ENCODE assay signal across 28 cellular contexts in genomic region chr20:46312945-46313861, GRCh38. TPM values are rescaled to one million over a fixed set of nuclear protein-coding genes. Genes with fewer than 3 reads are reported as not detected.
DNase-seq lines count a peak whose midpoint lies in the region; FAIRE-seq and TF ChIP-seq lines count a peak whose summit lies in the region.
"Had no signal": no experiment of that assay in that cellular context is flagged by ENCODE, and none has a peak within 500 bp of the region (broad histone marks: within the 10 kb centered on the region; RNA-seq: fewer than 3 reads in every experiment).

No MANE protein-coding gene starts in this region.

- DNase-seq in CD14-positive monocyte (ENCODE audit: low spot score) (no peak), H1 (ENCODE audit: low read depth in 1 of 2, low spot score in 2 of 2) (no peak), neural progenitor cell (ENCODE audit: low spot score) (no peak), NCI-H774 (lab: John Stamatoyannopoulos, UW) (no peak), foreskin fibroblast (no peak)
- DNase-seq in activated naive CD4-positive, alpha-beta T cell treated with anti-CD3 and anti-CD28 coated beads for 36 hours = no peak
- DNase-seq: activated CD4-positive, alpha-beta memory T cell treated with anti-CD3 and anti-CD28 coated beads, Interleukin-2, amount 10 ng/mL, durations not matched to agents 7 days and 5 days; activated CD4-positive, CD25-positive, alpha-beta regulatory T cell treated with anti-CD3 and anti-CD28 coated beads, Interleukin-2, amount 50 U/mL, for 72 hours; activated effector memory CD4-positive, alpha-beta T cell treated with Interleukin-2 at 50 U/mL for 16 hours; cerebellar nuclear complex; GM23248; left ventricle myocardium inferior; MG63; NCI-H1417 treated with DMSO at 0.1 percent for 48 hours; spleen; stimulated activated CD4-positive, alpha-beta T cell treated with anti-CD3 and anti-CD28 coated beads, Interleukin-2, amount 100 ng/mL, for 48 hours had no signal

- no peak overlapping the region for H4K91ac ChIP-seq in H1 (replicated peaks; ENCODE audit: insufficient read length, low read length)

- POLR2A ChIA-PET in H1 (lab: Charles Lee; ENCODE audit: partially characterized antibody) = interaction anchor here (1.0 to 2.4 kb wide), 5 partner anchors 8 to 49 kb away, joined by 3 to 9 read pairs (median 3); no protein-coding TSS in a partner anchor

- H3K23ac ChIP-seq in H1 (ENCODE audit: insufficient read length) = no peak overlapping the region

- H3K4me2 ChIP-seq in H1 (ENCODE audit: insufficient read depth in 1 of 2, low read depth in 2 of 2, low read length in 2 of 2) (peak overlapping the region; percentile 68 to 91), neural progenitor cell (peak overlapping the region; percentile 72)

- H3K4me1 Mint-ChIP-seq in CD14-positive monocyte (peaks cover 5% of the 10 kb centered on the region), neural progenitor cell (peaks cover 20% of the 10 kb centered on the region)
- peaks cover 4% of the 10 kb centered on the region for H3K4me1 Mint-ChIP-seq in activated naive CD4-positive, alpha-beta T cell treated with anti-CD3 and anti-CD28 coated beads for 36 hours (ENCODE audit: low read depth)

- H2BK5ac ChIP-seq in H1 (ENCODE audit: low read depth, low read length) = no peak overlapping the region

- H3K9me3 ChIP-seq in HUES6 (ENCODE audit: control insufficient read depth, insufficient read depth, low read depth, low read length) = no peaks in the 10 kb centered on the region
- no peaks in the 10 kb centered on the region for H3K9me3 ChIP-seq in H1 (ENCODE audit: insufficient read depth in 2 of 2, low read depth in 1 of 2, low read length in 1 of 2)
- no peaks in the 10 kb centered on the region for H3K9me3 ChIP-seq in neural progenitor cell (ENCODE audit: low read depth)
- H3K9me3 ChIP-seq: left ventricle myocardium inferior, MG63, right atrium auricular region, SJCRH30, spleen had no signal

- H3K9ac ChIP-seq in HUES6 (ENCODE audit: low read length) (no peak overlapping the region), H1 (replicated peaks in 1 of 4; ENCODE audit: extremely low read depth in 1 of 4, low read depth in 3 of 4, low read length in 3 of 4) (no peak overlapping the region), neural progenitor cell (no peak overlapping the region)
- H3K9ac ChIP-seq: GM23248, parathyroid adenoma had no signal

- H3K4me3 ChIP-seq in HUES6 (ENCODE audit: low read depth, low read length) (peak overlapping the region; percentile 60), H1 (ENCODE audit: extremely low read depth in 1 of 4, insufficient read depth in 2 of 4, low read depth in 3 of 4, low read length in 4 of 4) (peak overlapping the region; percentile 37 to 80 (median 44); a peak in 6 of 8 replicates), neural progenitor cell (peak overlapping the region; percentile 50), foreskin fibroblast (ENCODE audit: low read depth in 1 of 2, low read length in 2 of 2) (no peak overlapping the region)
- H3K4me3 ChIP-seq: GM23248, left ventricle myocardium inferior, MG63 had no signal

- H3K4me1 ChIP-seq in HUES6 (ENCODE audit: control insufficient read depth, insufficient read depth, low read length) (peaks cover 4% of the 10 kb centered on the region; the same call in 1 of the 2 replicates), H1 (replicated peaks in 1 of 4; ENCODE audit: control insufficient read depth in 3 of 4, insufficient read depth in 4 of 4, low read length in 3 of 4) (peaks cover 0 to 7% (median 5%) of the 10 kb centered on the region in 4 experiments; a peak in 5 of 7 replicates), neural progenitor cell (peaks cover 5% of the 10 kb centered on the region)
- H3K4me1 ChIP-seq: parathyroid adenoma had no signal

- peaks cover 0 to 2% of the 10 kb centered on the region in 2 donors for H3K36me3 Mint-ChIP-seq in CD14-positive monocyte
- H3K36me3 Mint-ChIP-seq in neural progenitor cell = no peaks in the 10 kb centered on the region
- H3K36me3 Mint-ChIP-seq in activated naive CD4-positive, alpha-beta T cell treated with anti-CD3 and anti-CD28 coated beads for 36 hours (ENCODE audit: low read depth) = no peaks in the 10 kb centered on the region
- H3K36me3 Mint-ChIP-seq: mesothelial cell of epicardium; stimulated activated effector memory CD8-positive, alpha-beta T cell treated with anti-CD3 and anti-CD28 coated beads, Interleukin-12 subunit alpha, Interleukin-12 subunit beta, amount 100 ng/mL, for 72 hours had no signal

- TF ChIP-seq CTCF in CD14-positive monocyte (IDR thresholded peaks at IDR 0.05) (no peak), H1 (IDR thresholded peaks at IDR 0.05; ENCODE audit: control extremely low read depth in 1 of 3, insufficient read depth in 1 of 3, low read depth in 1 of 3, low read length in 3 of 3) (no peak), neural progenitor cell (IDR thresholded peaks at IDR 0.05) (no peak), foreskin fibroblast (IDR thresholded peaks at IDR 0.05; ENCODE audit: low read depth, low read length) (no peak)

- H4K20me1 ChIP-seq in H1 (replicated peaks in 1 of 2; ENCODE audit: control insufficient read depth in 1 of 2, insufficient read depth in 2 of 2, low read length in 2 of 2) (peaks cover 2 to 9% of the 10 kb centered on the region in 2 experiments), neural progenitor cell (ENCODE audit: low read depth) (peaks cover 15% of the 10 kb centered on the region)

- H3K4me3 Mint-ChIP-seq in CD14-positive monocyte (peak overlapping the region; percentile 53 to 67), neural progenitor cell (peak overlapping the region; percentile 76)
- no peak overlapping the region for H3K4me3 Mint-ChIP-seq in activated naive CD4-positive, alpha-beta T cell treated with anti-CD3 and anti-CD28 coated beads for 36 hours
- H3K4me3 Mint-ChIP-seq: activated CD4-positive, alpha-beta memory T cell treated with anti-CD3 and anti-CD28 coated beads, Interleukin-2, amount 10 ng/mL, durations not matched to agents 7 days and 5 days; CD4-positive, alpha-beta T cell; mesothelial cell of epicardium; stimulated activated effector memory CD8-positive, alpha-beta T cell treated with anti-CD3 and anti-CD28 coated beads, Interleukin-12 subunit alpha, Interleukin-12 subunit beta, amount 100 ng/mL, for 72 hours had no signal

- H3K27ac Mint-ChIP-seq in CD14-positive monocyte (peak overlapping the region in 1 of 7 donors; percentile 54), neural progenitor cell (no peak overlapping the region)
- H3K27ac Mint-ChIP-seq in activated naive CD4-positive, alpha-beta T cell treated with anti-CD3 and anti-CD28 coated beads for 36 hours = no peak overlapping the region
- H3K27ac Mint-ChIP-seq: activated CD4-positive, alpha-beta memory T cell treated with anti-CD3 and anti-CD28 coated beads, Interleukin-2, amount 10 ng/mL, durations not matched to agents 7 days and 5 days; CD4-positive, alpha-beta T cell; IgD-negative memory B cell; mesothelial cell of epicardium; stimulated activated effector memory CD8-positive, alpha-beta T cell treated with anti-CD3 and anti-CD28 coated beads, Interleukin-12 subunit alpha, Interleukin-12 subunit beta, amount 100 ng/mL, for 72 hours had no signal

- no peak overlapping the region for H4K5ac ChIP-seq in H1 (ENCODE audit: insufficient read length, low read depth, low read length)

- peaks cover 0 to 12% (median 3%) of the 10 kb centered on the region in 7 donors for H3K9me3 Mint-ChIP-seq in CD14-positive monocyte
- no peaks in the 10 kb centered on the region for H3K9me3 Mint-ChIP-seq in neural progenitor cell
- H3K9me3 Mint-ChIP-seq in activated naive CD4-positive, alpha-beta T cell treated with anti-CD3 and anti-CD28 coated beads for 36 hours = no peaks in the 10 kb centered on the region
- H3K9me3 Mint-ChIP-seq: activated CD4-positive, alpha-beta memory T cell treated with anti-CD3 and anti-CD28 coated beads, Interleukin-2, amount 10 ng/mL, durations not matched to agents 7 days and 5 days; CD4-positive, alpha-beta T cell; IgD-negative memory B cell; mesothelial cell of epicardium; naive thymus-derived CD8-positive, alpha-beta T cell; stimulated activated effector memory CD8-positive, alpha-beta T cell treated with anti-CD3 and anti-CD28 coated beads, Interleukin-12 subunit alpha, Interleukin-12 subunit beta, amount 100 ng/mL, for 72 hours had no signal

- 64% methylated on average over 15 of the region's 16 CpGs; no CpG with 5 or more reads in 1 of the 2 experiments for WGBS in H1 (ENCODE audit: extremely low coverage in 1 of 2, insufficient coverage in 1 of 2, insufficient read length in 1 of 2, insufficient replicate concordance in 2 of 2, low coverage in 1 of 2, low lambda C conversion rate in 2 of 2, missing lambda C conversion rate in 1 of 2), 2 experiments

- H3K14ac ChIP-seq in H1 (ENCODE audit: insufficient read length) = no peak overlapping the region

- H2AK5ac ChIP-seq in H1 (ENCODE audit: low read depth, low read length) = no peak overlapping the region

- peaks cover 22% of the 10 kb centered on the region for H3F3A ChIP-seq in neural progenitor cell (ENCODE audit: low read depth)

- no peak overlapping the region for H2AFZ ChIP-seq in H1 (ENCODE audit: low read length)
- peak overlapping the region; percentile 75 for H2AFZ ChIP-seq in neural progenitor cell (replicated peaks)
- H2AFZ ChIP-seq: GM23248 had no signal

- H3K56ac ChIP-seq in H1 (replicated peaks; ENCODE audit: insufficient read length, low read depth, low read length) = no peak overlapping the region

- CTCF ChIA-PET in H1 (lab: Charles Lee; ENCODE audit: partially characterized antibody) = interaction anchor here (0.7 to 6.6 kb wide), 16 partner anchors 7 to 184 kb away, joined by 3 to 63 read pairs (median 4); no protein-coding TSS in a partner anchor
- CTCF ChIA-PET in activated naive CD4-positive, alpha-beta T cell treated with anti-CD3 and anti-CD28 coated beads for 36 hours (lab: Charles Lee) = interaction anchor here (0.6 kb wide), 1 partner anchor 317 kb away, joined by 4 read pairs; no protein-coding TSS in a partner anchor

- H3K36me3 ChIP-seq in HUES6 (ENCODE audit: control insufficient read depth, insufficient read depth, low read length) (no peaks in the 10 kb centered on the region), H1 (ENCODE audit: control insufficient read depth in 2 of 4, insufficient read depth in 4 of 4, low read length in 3 of 4) (no peaks in the 10 kb centered on the region), neural progenitor cell (no peaks in the 10 kb centered on the region)
- H3K36me3 ChIP-seq: left ventricle myocardium inferior, MG63, right atrium auricular region, SJCRH30, spleen had no signal

- no peak overlapping the region for H3K4ac ChIP-seq in H1 (replicated peaks; ENCODE audit: insufficient read length, low read depth, low read length)

- H2BK20ac ChIP-seq in H1 (ENCODE audit: low read length) = no peak overlapping the region

- H2BK12ac ChIP-seq in H1 (ENCODE audit: low read depth, low read length) = no peak overlapping the region

- H3K23me2 ChIP-seq in H1 (ENCODE audit: low read depth, low read length) = peaks cover 13% of the 10 kb centered on the region; the same call in 1 of the 2 replicates

- no peaks in the 10 kb centered on the region for H3K79me2 ChIP-seq in H1 (ENCODE audit: control insufficient read depth in 1 of 2, insufficient read depth in 2 of 2, low read length in 2 of 2)
- no peaks in the 10 kb centered on the region for H3K79me2 ChIP-seq in neural progenitor cell (ENCODE audit: low read depth)
- H3K79me2 ChIP-seq: parathyroid adenoma had no signal

- intact Hi-C loops in CD14-positive monocyte (cut with micrococcal nuclease) = no loop called here
- intact Hi-C loops in activated naive CD4-positive, alpha-beta T cell treated with anti-CD3 and anti-CD28 coated beads for 36 hours (cut with micrococcal nuclease) = no loop called here

- no peak for FAIRE-seq in H1 (lab: Jason Lieb, UNC)

- H3K79me1 ChIP-seq in H1 (ENCODE audit: low read depth, low read length) = no peaks in the 10 kb centered on the region

- TF ChIP-seq RAD21 in H1 (IDR thresholded peaks at IDR 0.05 in 1 of 2, conservative IDR thresholded peaks at IDR 0.05 in 1 of 2; ENCODE audit: low read depth in 2 of 2, low read length in 2 of 2) = no peak

- peak overlapping the region; percentile 53; the same call in 1 of the 2 replicates for H4K8ac ChIP-seq in H1 (ENCODE audit: extremely low read depth, insufficient read depth, low read length)

- peak overlapping the region; percentile 59 for H2BK120ac ChIP-seq in H1 (replicated peaks; ENCODE audit: low read depth, low read length)

- TF ChIP-seq POLR2A in H1 (IDR thresholded peaks at IDR 0.05; ENCODE audit: control extremely low read depth in 1 of 2, low read depth in 2 of 2, low read length in 2 of 2) = no peak

- peaks cover 88 to 97% (median 88%) of the 10 kb centered on the region in 3 donors for H3K27me3 Mint-ChIP-seq in CD14-positive monocyte (ENCODE audit: low read depth in 3 of 3)
- peaks cover 63% of the 10 kb centered on the region for H3K27me3 Mint-ChIP-seq in neural progenitor cell (ENCODE audit: insufficient read depth, low read depth)
- peaks cover 80% of the 10 kb centered on the region for H3K27me3 Mint-ChIP-seq in activated naive CD4-positive, alpha-beta T cell treated with anti-CD3 and anti-CD28 coated beads for 36 hours (ENCODE audit: low read depth)

- no peak overlapping the region for H3K27ac ChIP-seq in HUES6 (ENCODE audit: low read depth, low read length)
- no peak overlapping the region for H3K27ac ChIP-seq in H1 (ENCODE audit: low read depth, low read length)
- no peak overlapping the region for H3K27ac ChIP-seq in neural progenitor cell
- H3K27ac ChIP-seq: GM23248, HL-60, left ventricle myocardium inferior, parathyroid adenoma, right atrium auricular region, SJCRH30, spleen had no signal

- no peak overlapping the region for H3K18ac ChIP-seq in H1 (ENCODE audit: extremely low read depth, low read length)

- no peak overlapping the region for H2BK15ac ChIP-seq in H1 (ENCODE audit: low read length)

- no peak for TF ChIP-seq EP300 in H1 (IDR thresholded peaks at IDR 0.05; ENCODE audit: borderline replicate concordance in 1 of 2, low read depth in 2 of 2, low read length in 2 of 2)

- H3K27me3 ChIP-seq in HUES6 (ENCODE audit: control insufficient read depth, insufficient read depth, low read length) (peaks cover 84% of the 10 kb centered on the region), H1 (replicated peaks in 1 of 4; ENCODE audit: control insufficient read depth in 3 of 4, extremely low read depth in 1 of 4, insufficient read depth in 3 of 4, low read length in 3 of 4) (peaks cover 31 to 65% (median 58%) of the 10 kb centered on the region in 4 experiments), neural progenitor cell (peaks cover 77% of the 10 kb centered on the region)

RNA-seq across cellular contexts. Expression of gene CDH22, which starts 4.9 kb away (rescaled TPM):
- polyA plus RNA-seq in CD14-positive monocyte (not detected), H1 (2011; rRNA removed) (0.31 and 0.35 TPM in 2 replicates)
- 0.39 and 0.46 TPM in 2 replicates for total RNA-seq in H1 (2021; fragmentation: NEBNext Ultra II Directional; extraction: Animal tissue kit (Norgen Biotek cat#: 25700))
- polyA plus RNA-seq in H1 (2011; cell fraction: cytosol; rRNA removed) = 0.21 TPM
- 0.48 TPM for polyA plus RNA-seq in H1 (2011; cell fraction: nucleus; rRNA removed)
- 0.16 to 0.66 TPM (median 0.48 TPM) in 3 of 4 replicates, not detected in the other for polyA plus RNA-seq in H1 (2012, experiment 1 of 2)
- 0.14 TPM for polyA plus RNA-seq in H1 (2012, experiment 2 of 2)
- 0.12 TPM for polyA plus RNA-seq in H1 (2013, experiment 1 of 2)
- polyA plus RNA-seq in H1 (2013, experiment 2 of 2) = 0.15 TPM
- 0.16 and 0.34 TPM in 2 replicates for polyA minus RNA-seq in H1 (2011; rRNA and poly(A)+ RNA removed)
- polyA minus RNA-seq in H1 (2011; cell fraction: cytosol; rRNA and poly(A)+ RNA removed) = not detected
- polyA minus RNA-seq in H1 (2011; cell fraction: nucleus; rRNA and poly(A)+ RNA removed) = 0.70 TPM
- total RNA-seq in neural progenitor cell (ENCODE audit: low replicate concordance) = 0.13 and 0.28 TPM in 2 replicates
- total RNA-seq in activated naive CD4-positive, alpha-beta T cell treated with anti-CD3 and anti-CD28 coated beads for 36 hours = under 1 TPM in 1 of 2 experiments, not detected in 1; 0.07 TPM
- total RNA-seq: activated CD4-positive, alpha-beta memory T cell treated with anti-CD3 and anti-CD28 coated beads, Interleukin-2, amount 10 ng/mL, durations not matched to agents 7 days and 5 days; CD4-positive, alpha-beta T cell; GM23248; naive thymus-derived CD8-positive, alpha-beta T cell; NCI-H460; spleen had no signal
- polyA plus RNA-seq: AG04450; GM23248; IgD-negative memory B cell; naive thymus-derived CD8-positive, alpha-beta T cell; spleen had no signal

Comparison
In these comparisons a context has a peak if more than half of its experiments do, and no peak if none do; other contexts are left out.
1. H3K4me3 ChIP-seq: peak in HUES6 (single experiment), H1 (4 of 4) and neural progenitor cell (single experiment); none in foreskin fibroblast (0 of 2).